ENCODE assay signal across 1 cellular context in the genomic region with DNA sequence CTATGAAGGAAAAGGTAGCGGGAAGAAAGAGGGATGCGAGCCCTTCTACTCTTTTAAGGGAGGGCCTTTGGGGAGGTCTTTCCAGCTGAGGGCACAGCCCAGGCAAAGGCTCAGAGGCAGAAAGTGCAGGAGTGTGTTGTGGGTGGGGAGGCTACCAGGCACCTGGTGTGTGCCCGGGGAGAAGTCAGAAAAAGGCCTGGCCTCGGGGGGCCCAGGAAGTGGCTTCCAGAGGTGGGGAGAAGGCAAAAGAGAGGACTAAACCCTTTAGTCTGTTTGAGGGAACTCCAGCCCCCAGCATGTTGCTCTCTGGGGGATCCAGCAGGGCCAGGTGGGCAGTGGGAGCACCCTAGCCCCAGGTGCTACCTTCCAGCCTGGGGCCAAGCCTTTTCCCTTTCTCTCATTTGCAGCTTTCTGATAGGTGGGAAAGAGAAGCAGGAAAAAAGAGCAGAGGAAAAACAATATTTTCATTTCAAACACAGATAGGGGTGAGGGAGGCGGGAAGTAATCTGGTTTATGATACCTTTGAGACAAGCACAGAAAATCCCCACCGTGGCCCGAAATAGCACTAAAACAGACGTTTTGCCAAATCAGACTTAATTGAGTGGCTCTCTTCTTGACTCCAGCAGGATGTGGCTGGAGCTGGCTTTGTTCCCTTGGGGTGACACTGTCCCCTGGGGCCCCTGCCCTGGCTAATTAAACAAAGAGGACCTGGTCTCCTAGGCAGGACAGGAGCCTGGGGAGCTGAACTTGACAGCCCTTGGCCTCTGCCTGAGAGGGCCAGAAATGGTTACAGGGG.
TF ChIP-seq lines count a peak whose summit lies in the region.

No MANE protein-coding gene starts in this region.

TF ChIP-seq in HEK293, 187 proteins besides CTCF, POLR2A, EP300 and RAD21 (continued from another document and continues in another):
- no peak for TF ChIP-seq ZNF785 (tag by site-specific recombination; IDR thresholded peaks at IDR 0.05)
- TF ChIP-seq ZNF37A (tag by site-specific recombination; IDR thresholded peaks at IDR 0.05), result no peak
- no peak for TF ChIP-seq ZNF416 (tag by site-specific recombination; IDR thresholded peaks at IDR 0.05)
- TF ChIP-seq, protein P1, sequence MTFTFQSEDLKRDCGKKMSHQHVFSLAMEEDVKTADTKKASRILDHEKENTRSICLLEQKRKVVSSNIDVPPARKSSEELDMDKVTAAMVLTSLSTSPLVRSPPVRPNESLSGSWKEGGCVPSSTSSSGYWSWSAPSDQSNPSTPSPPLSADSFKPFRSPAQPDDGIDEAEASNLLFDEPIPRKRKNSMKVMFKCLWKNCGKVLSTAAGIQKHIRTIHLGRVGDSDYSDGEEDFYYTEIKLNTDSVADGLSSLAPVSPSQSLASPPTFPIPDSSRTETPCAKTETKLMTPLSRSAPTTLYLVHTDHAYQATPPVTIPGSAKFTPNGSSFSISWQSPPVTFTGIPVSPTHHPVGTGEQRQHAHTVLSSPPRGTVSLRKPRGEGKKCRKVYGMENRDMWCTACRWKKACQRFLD (tag by site-specific recombination; IDR thresholded peaks at IDR 0.05), result no peak
- TF ChIP-seq ZNF2 (tag by site-specific recombination; IDR thresholded peaks at IDR 0.05), result no peak
- TF ChIP-seq YY1 (tag by site-specific recombination; IDR thresholded peaks at IDR 0.05), result no peak
- no peak for TF ChIP-seq ZNF19 (tag by site-specific recombination; IDR thresholded peaks at IDR 0.05; ENCODE audit: low read depth)
- no peak for TF ChIP-seq ZNF48 (tag by site-specific recombination; IDR thresholded peaks at IDR 0.05)
- TF ChIP-seq, protein P2, sequence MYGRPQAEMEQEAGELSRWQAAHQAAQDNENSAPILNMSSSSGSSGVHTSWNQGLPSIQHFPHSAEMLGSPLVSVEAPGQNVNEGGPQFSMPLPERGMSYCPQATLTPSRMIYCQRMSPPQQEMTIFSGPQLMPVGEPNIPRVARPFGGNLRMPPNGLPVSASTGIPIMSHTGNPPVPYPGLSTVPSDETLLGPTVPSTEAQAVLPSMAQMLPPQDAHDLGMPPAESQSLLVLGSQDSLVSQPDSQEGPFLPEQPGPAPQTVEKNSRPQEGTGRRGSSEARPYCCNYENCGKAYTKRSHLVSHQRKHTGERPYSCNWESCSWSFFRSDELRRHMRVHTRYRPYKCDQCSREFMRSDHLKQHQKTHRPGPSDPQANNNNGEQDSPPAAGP (tag by site-specific recombination; IDR thresholded peaks at IDR 0.05), result no peak
- no peak for TF ChIP-seq ZNF529 (tag by site-specific recombination; IDR thresholded peaks at IDR 0.05; ENCODE audit: insufficient replicate concordance)
- TF ChIP-seq, protein P3, sequence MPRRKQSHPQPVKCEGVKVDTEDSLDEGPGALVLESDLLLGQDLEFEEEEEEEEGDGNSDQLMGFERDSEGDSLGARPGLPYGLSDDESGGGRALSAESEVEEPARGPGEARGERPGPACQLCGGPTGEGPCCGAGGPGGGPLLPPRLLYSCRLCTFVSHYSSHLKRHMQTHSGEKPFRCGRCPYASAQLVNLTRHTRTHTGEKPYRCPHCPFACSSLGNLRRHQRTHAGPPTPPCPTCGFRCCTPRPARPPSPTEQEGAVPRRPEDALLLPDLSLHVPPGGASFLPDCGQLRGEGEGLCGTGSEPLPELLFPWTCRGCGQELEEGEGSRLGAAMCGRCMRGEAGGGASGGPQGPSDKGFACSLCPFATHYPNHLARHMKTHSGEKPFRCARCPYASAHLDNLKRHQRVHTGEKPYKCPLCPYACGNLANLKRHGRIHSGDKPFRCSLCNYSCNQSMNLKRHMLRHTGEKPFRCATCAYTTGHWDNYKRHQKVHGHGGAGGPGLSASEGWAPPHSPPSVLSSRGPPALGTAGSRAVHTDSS (tag by site-specific recombination; IDR thresholded peaks at IDR 0.05), result no peak
- TF ChIP-seq MZF1 (tag by site-specific recombination; IDR thresholded peaks at IDR 0.05; ENCODE audit: borderline replicate concordance), result peak; percentile 94
- no peak for TF ChIP-seq ZNF623 (tag by site-specific recombination; IDR thresholded peaks at IDR 0.05)
- TF ChIP-seq, protein P4, sequence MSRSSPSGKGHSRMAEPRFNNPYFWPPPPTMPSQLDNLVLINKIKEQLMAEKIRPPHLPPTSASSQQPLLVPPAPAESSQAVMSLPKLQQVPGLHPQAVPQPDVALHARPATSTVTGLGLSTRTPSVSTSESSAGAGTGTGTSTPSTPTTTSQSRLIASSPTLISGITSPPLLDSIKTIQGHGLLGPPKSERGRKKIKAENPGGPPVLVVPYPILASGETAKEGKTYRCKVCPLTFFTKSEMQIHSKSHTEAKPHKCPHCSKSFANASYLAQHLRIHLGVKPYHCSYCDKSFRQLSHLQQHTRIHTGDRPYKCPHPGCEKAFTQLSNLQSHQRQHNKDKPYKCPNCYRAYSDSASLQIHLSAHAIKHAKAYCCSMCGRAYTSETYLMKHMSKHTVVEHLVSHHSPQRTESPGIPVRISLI (tag by site-specific recombination; IDR thresholded peaks at IDR 0.05), result no peak
- no peak for TF ChIP-seq ZNF138 (tag by site-specific recombination; IDR thresholded peaks at IDR 0.05; ENCODE audit: borderline replicate concordance)
- no peak for TF ChIP-seq ZBTB48 (tag by site-specific recombination; IDR thresholded peaks at IDR 0.05)
- TF ChIP-seq RBAK (tag by site-specific recombination; IDR thresholded peaks at IDR 0.05), result no peak
- TF ChIP-seq, protein P5, sequence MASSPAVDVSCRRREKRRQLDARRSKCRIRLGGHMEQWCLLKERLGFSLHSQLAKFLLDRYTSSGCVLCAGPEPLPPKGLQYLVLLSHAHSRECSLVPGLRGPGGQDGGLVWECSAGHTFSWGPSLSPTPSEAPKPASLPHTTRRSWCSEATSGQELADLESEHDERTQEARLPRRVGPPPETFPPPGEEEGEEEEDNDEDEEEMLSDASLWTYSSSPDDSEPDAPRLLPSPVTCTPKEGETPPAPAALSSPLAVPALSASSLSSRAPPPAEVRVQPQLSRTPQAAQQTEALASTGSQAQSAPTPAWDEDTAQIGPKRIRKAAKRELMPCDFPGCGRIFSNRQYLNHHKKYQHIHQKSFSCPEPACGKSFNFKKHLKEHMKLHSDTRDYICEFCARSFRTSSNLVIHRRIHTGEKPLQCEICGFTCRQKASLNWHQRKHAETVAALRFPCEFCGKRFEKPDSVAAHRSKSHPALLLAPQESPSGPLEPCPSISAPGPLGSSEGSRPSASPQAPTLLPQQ (tag by site-specific recombination; IDR thresholded peaks at IDR 0.05), result no peak
- TF ChIP-seq, protein P6, sequence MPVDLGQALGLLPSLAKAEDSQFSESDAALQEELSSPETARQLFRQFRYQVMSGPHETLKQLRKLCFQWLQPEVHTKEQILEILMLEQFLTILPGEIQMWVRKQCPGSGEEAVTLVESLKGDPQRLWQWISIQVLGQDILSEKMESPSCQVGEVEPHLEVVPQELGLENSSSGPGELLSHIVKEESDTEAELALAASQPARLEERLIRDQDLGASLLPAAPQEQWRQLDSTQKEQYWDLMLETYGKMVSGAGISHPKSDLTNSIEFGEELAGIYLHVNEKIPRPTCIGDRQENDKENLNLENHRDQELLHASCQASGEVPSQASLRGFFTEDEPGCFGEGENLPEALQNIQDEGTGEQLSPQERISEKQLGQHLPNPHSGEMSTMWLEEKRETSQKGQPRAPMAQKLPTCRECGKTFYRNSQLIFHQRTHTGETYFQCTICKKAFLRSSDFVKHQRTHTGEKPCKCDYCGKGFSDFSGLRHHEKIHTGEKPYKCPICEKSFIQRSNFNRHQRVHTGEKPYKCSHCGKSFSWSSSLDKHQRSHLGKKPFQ (tag by site-specific recombination; IDR thresholded peaks at IDR 0.05), result no peak
- TF ChIP-seq, protein P7, sequence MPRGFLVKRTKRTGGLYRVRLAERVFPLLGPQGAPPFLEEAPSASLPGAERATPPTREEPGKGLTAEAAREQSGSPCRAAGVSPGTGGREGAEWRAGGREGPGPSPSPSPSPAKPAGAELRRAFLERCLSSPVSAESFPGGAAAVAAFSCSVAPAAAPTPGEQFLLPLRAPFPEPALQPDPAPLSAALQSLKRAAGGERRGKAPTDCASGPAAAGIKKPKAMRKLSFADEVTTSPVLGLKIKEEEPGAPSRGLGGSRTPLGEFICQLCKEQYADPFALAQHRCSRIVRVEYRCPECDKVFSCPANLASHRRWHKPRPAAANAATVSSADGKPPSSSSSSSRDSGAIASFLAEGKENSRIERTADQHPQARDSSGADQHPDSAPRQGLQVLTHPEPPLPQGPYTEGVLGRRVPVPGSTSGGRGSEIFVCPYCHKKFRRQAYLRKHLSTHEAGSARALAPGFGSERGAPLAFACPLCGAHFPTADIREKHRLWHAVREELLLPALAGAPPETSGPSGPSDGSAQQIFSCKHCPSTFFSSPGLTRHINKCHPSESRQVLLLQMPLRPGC (tag by site-specific recombination; IDR thresholded peaks at IDR 0.05), result no peak
- no peak for TF ChIP-seq ZNF23 (tag by site-specific recombination; IDR thresholded peaks at IDR 0.05; ENCODE audit: borderline replicate concordance)
- TF ChIP-seq, protein P8, sequence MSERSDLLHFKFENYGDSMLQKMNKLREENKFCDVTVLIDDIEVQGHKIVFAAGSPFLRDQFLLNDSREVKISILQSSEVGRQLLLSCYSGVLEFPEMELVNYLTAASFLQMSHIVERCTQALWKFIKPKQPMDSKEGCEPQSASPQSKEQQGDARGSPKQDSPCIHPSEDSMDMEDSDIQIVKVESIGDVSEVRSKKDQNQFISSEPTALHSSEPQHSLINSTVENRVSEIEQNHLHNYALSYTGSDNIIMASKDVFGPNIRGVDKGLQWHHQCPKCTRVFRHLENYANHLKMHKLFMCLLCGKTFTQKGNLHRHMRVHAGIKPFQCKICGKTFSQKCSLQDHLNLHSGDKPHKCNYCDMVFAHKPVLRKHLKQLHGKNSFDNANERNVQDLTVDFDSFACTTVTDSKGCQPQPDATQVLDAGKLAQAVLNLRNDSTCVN (tag by site-specific recombination; optimal IDR thresholded peaks at IDR 0.05), result no peak
- no peak for TF ChIP-seq ZNF350 (tag by site-specific recombination; IDR thresholded peaks at IDR 0.05)
- 0 out of 2 replicates have a peak, but pooled peaks have one; percentile 32 for TF ChIP-seq ZNF341 (tag by site-specific recombination; IDR thresholded peaks at IDR 0.05; ENCODE audit: low read depth)
- peak; percentile 46; the same call in 1 of the 2 replicates for TF ChIP-seq GLIS2 (tag by site-specific recombination; IDR thresholded peaks at IDR 0.05)
- TF ChIP-seq, protein P9, sequence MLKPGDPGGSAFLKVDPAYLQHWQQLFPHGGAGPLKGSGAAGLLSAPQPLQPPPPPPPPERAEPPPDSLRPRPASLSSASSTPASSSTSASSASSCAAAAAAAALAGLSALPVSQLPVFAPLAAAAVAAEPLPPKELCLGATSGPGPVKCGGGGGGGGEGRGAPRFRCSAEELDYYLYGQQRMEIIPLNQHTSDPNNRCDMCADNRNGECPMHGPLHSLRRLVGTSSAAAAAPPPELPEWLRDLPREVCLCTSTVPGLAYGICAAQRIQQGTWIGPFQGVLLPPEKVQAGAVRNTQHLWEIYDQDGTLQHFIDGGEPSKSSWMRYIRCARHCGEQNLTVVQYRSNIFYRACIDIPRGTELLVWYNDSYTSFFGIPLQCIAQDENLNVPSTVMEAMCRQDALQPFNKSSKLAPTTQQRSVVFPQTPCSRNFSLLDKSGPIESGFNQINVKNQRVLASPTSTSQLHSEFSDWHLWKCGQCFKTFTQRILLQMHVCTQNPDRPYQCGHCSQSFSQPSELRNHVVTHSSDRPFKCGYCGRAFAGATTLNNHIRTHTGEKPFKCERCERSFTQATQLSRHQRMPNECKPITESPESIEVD (tag by site-specific recombination; IDR thresholded peaks at IDR 0.05), result peak; percentile 94
- no peak for TF ChIP-seq ZNF223 (tag by site-specific recombination; IDR thresholded peaks at IDR 0.05)
- 0 out of 2 replicates have a peak, but pooled peaks have one; percentile 11 for TF ChIP-seq ZNF600 (tag by site-specific recombination; IDR thresholded peaks at IDR 0.05)
- peak; percentile 92 for TF ChIP-seq FEZF1 (tag by site-specific recombination; IDR thresholded peaks at IDR 0.05)
- TF ChIP-seq ZNF324 (tag by site-specific recombination; IDR thresholded peaks at IDR 0.05), result no peak
- TF ChIP-seq IKZF3 (tag by site-specific recombination; IDR thresholded peaks at IDR 0.05), result no peak
- TF ChIP-seq SETDB1 (IDR thresholded peaks at IDR 0.05; ENCODE audit: insufficient read length, low read length), result no peak
- TF ChIP-seq KLF10 (tag by site-specific recombination; IDR thresholded peaks at IDR 0.05), result no peak
- no peak for TF ChIP-seq HOXD13 (CRISPR knock-in tag; IDR thresholded peaks at IDR 0.05; ENCODE audit: borderline replicate concordance)
- TF ChIP-seq ZNF621 (tag by site-specific recombination; IDR thresholded peaks at IDR 0.05), result no peak
- no peak for TF ChIP-seq KLF9 (tag by site-specific recombination; IDR thresholded peaks at IDR 0.05; ENCODE audit: low read depth)
- TF ChIP-seq SCRT2 (tag by site-specific recombination; IDR thresholded peaks at IDR 0.05), result no peak
- TF ChIP-seq, protein P10, sequence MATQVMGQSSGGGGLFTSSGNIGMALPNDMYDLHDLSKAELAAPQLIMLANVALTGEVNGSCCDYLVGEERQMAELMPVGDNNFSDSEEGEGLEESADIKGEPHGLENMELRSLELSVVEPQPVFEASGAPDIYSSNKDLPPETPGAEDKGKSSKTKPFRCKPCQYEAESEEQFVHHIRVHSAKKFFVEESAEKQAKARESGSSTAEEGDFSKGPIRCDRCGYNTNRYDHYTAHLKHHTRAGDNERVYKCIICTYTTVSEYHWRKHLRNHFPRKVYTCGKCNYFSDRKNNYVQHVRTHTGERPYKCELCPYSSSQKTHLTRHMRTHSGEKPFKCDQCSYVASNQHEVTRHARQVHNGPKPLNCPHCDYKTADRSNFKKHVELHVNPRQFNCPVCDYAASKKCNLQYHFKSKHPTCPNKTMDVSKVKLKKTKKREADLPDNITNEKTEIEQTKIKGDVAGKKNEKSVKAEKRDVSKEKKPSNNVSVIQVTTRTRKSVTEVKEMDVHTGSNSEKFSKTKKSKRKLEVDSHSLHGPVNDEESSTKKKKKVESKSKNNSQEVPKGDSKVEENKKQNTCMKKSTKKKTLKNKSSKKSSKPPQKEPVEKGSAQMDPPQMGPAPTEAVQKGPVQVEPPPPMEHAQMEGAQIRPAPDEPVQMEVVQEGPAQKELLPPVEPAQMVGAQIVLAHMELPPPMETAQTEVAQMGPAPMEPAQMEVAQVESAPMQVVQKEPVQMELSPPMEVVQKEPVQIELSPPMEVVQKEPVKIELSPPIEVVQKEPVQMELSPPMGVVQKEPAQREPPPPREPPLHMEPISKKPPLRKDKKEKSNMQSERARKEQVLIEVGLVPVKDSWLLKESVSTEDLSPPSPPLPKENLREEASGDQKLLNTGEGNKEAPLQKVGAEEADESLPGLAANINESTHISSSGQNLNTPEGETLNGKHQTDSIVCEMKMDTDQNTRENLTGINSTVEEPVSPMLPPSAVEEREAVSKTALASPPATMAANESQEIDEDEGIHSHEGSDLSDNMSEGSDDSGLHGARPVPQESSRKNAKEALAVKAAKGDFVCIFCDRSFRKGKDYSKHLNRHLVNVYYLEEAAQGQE (tag by site-specific recombination; IDR thresholded peaks at IDR 0.05), result no peak
- TF ChIP-seq, protein P11, sequence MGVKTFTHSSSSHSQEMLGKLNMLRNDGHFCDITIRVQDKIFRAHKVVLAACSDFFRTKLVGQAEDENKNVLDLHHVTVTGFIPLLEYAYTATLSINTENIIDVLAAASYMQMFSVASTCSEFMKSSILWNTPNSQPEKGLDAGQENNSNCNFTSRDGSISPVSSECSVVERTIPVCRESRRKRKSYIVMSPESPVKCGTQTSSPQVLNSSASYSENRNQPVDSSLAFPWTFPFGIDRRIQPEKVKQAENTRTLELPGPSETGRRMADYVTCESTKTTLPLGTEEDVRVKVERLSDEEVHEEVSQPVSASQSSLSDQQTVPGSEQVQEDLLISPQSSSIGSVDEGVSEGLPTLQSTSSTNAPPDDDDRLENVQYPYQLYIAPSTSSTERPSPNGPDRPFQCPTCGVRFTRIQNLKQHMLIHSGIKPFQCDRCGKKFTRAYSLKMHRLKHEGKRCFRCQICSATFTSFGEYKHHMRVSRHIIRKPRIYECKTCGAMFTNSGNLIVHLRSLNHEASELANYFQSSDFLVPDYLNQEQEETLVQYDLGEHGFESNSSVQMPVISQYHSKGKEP (tag by site-specific recombination; IDR thresholded peaks at IDR 0.05), result no peak
- TF ChIP-seq GLIS1 (tag by site-specific recombination; IDR thresholded peaks at IDR 0.05), result peak; percentile 96
- no peak for TF ChIP-seq ZNF121 (tag by site-specific recombination; IDR thresholded peaks at IDR 0.05)
